ENCODE assay signal across 1 cellular context in genomic region chr5:150481972-150482406, GRCh38.
A peak's percentile ranks its signal among the peaks of the same experiment; 100 is the strongest.
TF ChIP-seq lines count a peak whose summit lies in the region.

No MANE protein-coding gene starts in this region.

TF ChIP-seq in K562, 482 proteins besides CTCF, POLR2A, EP300 and RAD21 (continued from another document and continues in another):
- 0 out of 2 replicates have a peak, but pooled peaks have one; percentile 59 for TF ChIP-seq TARDBP (IDR thresholded peaks at IDR 0.05)
- no peak for TF ChIP-seq SNIP1 (IDR thresholded peaks at IDR 0.05; ENCODE audit: low read depth)
- TF ChIP-seq MYC (IDR thresholded peaks at IDR 0.05; ENCODE audit: low read depth, low read length), result peak; percentile 78
- TF ChIP-seq MYC (CRISPR knock-in tag; IDR thresholded peaks at IDR 0.05; ENCODE audit: borderline replicate concordance, low read depth), result 0 out of 2 replicates have a peak, but pooled peaks have one; percentile 61
- TF ChIP-seq SMARCC2 (IDR thresholded peaks at IDR 0.05; ENCODE audit: low read depth), result peak; percentile 88; the same call in 1 of the 2 replicates
- peak in 1 of 2 experiments; percentile 95; a peak in 2 of 4 replicates for TF ChIP-seq HDAC1 (IDR thresholded peaks at IDR 0.05)
- TF ChIP-seq ZEB2 (IDR thresholded peaks at IDR 0.05), result peak; percentile 99
- no peak for TF ChIP-seq ZSCAN29 (IDR thresholded peaks at IDR 0.05)
- TF ChIP-seq KDM1A (IDR thresholded peaks at IDR 0.05), result peak; percentile 83 to 85
- TF ChIP-seq MTA2 (IDR thresholded peaks at IDR 0.05; ENCODE audit: low read depth), result peak; percentile 97
- TF ChIP-seq ZNF174 (CRISPR knock-in tag; IDR thresholded peaks at IDR 0.05), result no peak
- peak; percentile 97 for TF ChIP-seq SMARCE1 (IDR thresholded peaks at IDR 0.05)
- peak; percentile 96 for TF ChIP-seq SMARCA4 (IDR thresholded peaks at IDR 0.05)
- no peak for TF ChIP-seq CREB5 (CRISPR knock-in tag; IDR thresholded peaks at IDR 0.05)
- TF ChIP-seq HINFP (tag; conservative IDR thresholded peaks at IDR 0.05; ENCODE audit: low read depth), result no peak
- no peak for TF ChIP-seq RBM25 (IDR thresholded peaks at IDR 0.05; ENCODE audit: low read depth, low read length, severe bottlenecking)
- peak; percentile 81; the same call in 1 of the 2 replicates for TF ChIP-seq NCOA1 (IDR thresholded peaks at IDR 0.05; ENCODE audit: low read depth)
- TF ChIP-seq ZNF830 (CRISPR knock-in tag; IDR thresholded peaks at IDR 0.05), result no peak
- no peak for TF ChIP-seq PTBP1 (IDR thresholded peaks at IDR 0.05; ENCODE audit: low read depth, low read length)
- no peak for TF ChIP-seq MAFG (tag; conservative IDR thresholded peaks at IDR 0.05)
- TF ChIP-seq LARP7 (IDR thresholded peaks at IDR 0.05), result peak; percentile 70; the same call in 1 of the 2 replicates
- TF ChIP-seq FOXK2 (conservative IDR thresholded peaks at IDR 0.05 in 1 of 2, IDR thresholded peaks at IDR 0.05 in 1 of 2; ENCODE audit: low read depth in 2 of 2), result peak in 1 of 2 experiments; percentile 26; a peak in 2 of 4 replicates
- TF ChIP-seq JUN (IDR thresholded peaks at IDR 0.05; ENCODE audit: borderline replicate concordance, low read depth, low read length), result peak; percentile 39; the same call in 1 of the 2 replicates
- TF ChIP-seq JUN (CRISPR knock-in tag; IDR thresholded peaks at IDR 0.05; ENCODE audit: borderline replicate concordance), result no peak
- no peak for TF ChIP-seq ZKSCAN8 (CRISPR knock-in tag; IDR thresholded peaks at IDR 0.05)
- peak; percentile 50; the same call in 1 of the 2 replicates for TF ChIP-seq MAX (CRISPR knock-in tag; IDR thresholded peaks at IDR 0.05)
- TF ChIP-seq TSHZ1 (CRISPR knock-in tag; IDR thresholded peaks at IDR 0.05), result no peak
- TF ChIP-seq NEUROD1 (IDR thresholded peaks at IDR 0.05; ENCODE audit: borderline replicate concordance, low read depth, low read length, partially characterized antibody), result no peak
- TF ChIP-seq ZNF551 (CRISPR knock-in tag; IDR thresholded peaks at IDR 0.05), result no peak
- TF ChIP-seq NBN (IDR thresholded peaks at IDR 0.05; ENCODE audit: low read depth), result peak; percentile 81
- no peak for TF ChIP-seq KDM5B (IDR thresholded peaks at IDR 0.05; ENCODE audit: insufficient replicate concordance, low read depth, low read length)
- TF ChIP-seq SPI1 (IDR thresholded peaks at IDR 0.05; ENCODE audit: borderline replicate concordance, low read depth, low read length), result 0 out of 2 replicates have a peak, but pooled peaks have one; percentile 10
- no peak for TF ChIP-seq ZNF644 (tag; IDR thresholded peaks at IDR 0.05; ENCODE audit: low read depth)
- TF ChIP-seq RCOR1 (IDR thresholded peaks at IDR 0.05; ENCODE audit: borderline replicate concordance in 1 of 2, low read depth in 2 of 2, low read length in 2 of 2), result peak; percentile 56 to 77; a peak in 2 of 4 replicates
- 0 out of 2 replicates have a peak, but pooled peaks have one; percentile 48 for TF ChIP-seq RUNX1 (IDR thresholded peaks at IDR 0.05; ENCODE audit: low read depth)
- no peak for TF ChIP-seq RB1 (IDR thresholded peaks at IDR 0.05; ENCODE audit: low read depth)
- TF ChIP-seq NRF1 (conservative IDR thresholded peaks at IDR 0.05 in 1 of 2, IDR thresholded peaks at IDR 0.05 in 1 of 2), result 0 out of 4 replicates have a peak, but pooled peaks of 1 of the 2 experiments have one; percentile 16
- peak; percentile 78; the same call in 1 of the 2 replicates for TF ChIP-seq JUND (IDR thresholded peaks at IDR 0.05; ENCODE audit: borderline replicate concordance, low read depth, low read length)
- peak; percentile 74; the same call in 1 of the 3 replicates for TF ChIP-seq JUND (tag; IDR thresholded peaks at IDR 0.05; ENCODE audit: borderline replicate concordance, low read depth, low read length)
- TF ChIP-seq MYNN (IDR thresholded peaks at IDR 0.05), result 0 out of 2 replicates have a peak, but pooled peaks have one; percentile 41
- TF ChIP-seq MYNN (CRISPR knock-in tag; IDR thresholded peaks at IDR 0.05), result no peak
- TF ChIP-seq ZNF253 (CRISPR knock-in tag; conservative IDR thresholded peaks at IDR 0.05), result no peak
- peak; percentile 56; the same call in 1 of the 2 replicates for TF ChIP-seq ATF7 (IDR thresholded peaks at IDR 0.05)
- no peak for TF ChIP-seq ATF4 (CRISPR knock-in tag; IDR thresholded peaks at IDR 0.05)
- TF ChIP-seq TAF9B (IDR thresholded peaks at IDR 0.05; ENCODE audit: partially characterized antibody), result no peak
- no peak for TF ChIP-seq ZNF274 (IDR thresholded peaks at IDR 0.05; ENCODE audit: borderline replicate concordance, low read depth, low read length)
- peak; percentile 29; the same call in 1 of the 2 replicates for TF ChIP-seq BHLHE40 (IDR thresholded peaks at IDR 0.05; ENCODE audit: low read length)
- TF ChIP-seq ZNF318 (IDR thresholded peaks at IDR 0.05; ENCODE audit: borderline replicate concordance in 1 of 2, low read depth in 1 of 2), result no peak
